1 cellular context compared by ENCODE assay signal in genomic region chr1:14521602-14522001, GRCh38.
TF ChIP-seq lines count a peak whose summit lies in the region.

No MANE protein-coding gene starts in this region.

TF ChIP-seq in SK-N-SH, 30 proteins besides CTCF, POLR2A, EP300 and RAD21 (continued from another document):
- TF ChIP-seq ZBTB33 (IDR thresholded peaks at IDR 0.05; ENCODE audit: borderline replicate concordance, low read depth) (no peak), NFIC (IDR thresholded peaks at IDR 0.05; ENCODE audit: borderline replicate concordance) (no peak), POLR2AphosphoS5 (IDR thresholded peaks at IDR 0.05; ENCODE audit: low read depth, low read length) (no peak), REST (IDR thresholded peaks at IDR 0.05; ENCODE audit: low read depth, low read length) (no peak), IRF3 (IDR thresholded peaks at IDR 0.05; ENCODE audit: low read depth, low read length) (no peak), SMC3 (IDR thresholded peaks at IDR 0.05; ENCODE audit: low read depth, low read length) (no peak), RCOR1 (IDR thresholded peaks at IDR 0.05; ENCODE audit: low read length) (no peak), GATA2 (CRISPR knock-in tag; IDR thresholded peaks at IDR 0.05) (no peak), CHD2 (IDR thresholded peaks at IDR 0.05; ENCODE audit: low read length, partially characterized antibody) (no peak), MXI1 (IDR thresholded peaks at IDR 0.05; ENCODE audit: low read depth, low read length) (no peak), JUND (IDR thresholded peaks at IDR 0.05) (no peak), FOXJ3 (CRISPR knock-in tag; IDR thresholded peaks at IDR 0.05) (no peak), RFX5 (IDR thresholded peaks at IDR 0.05; ENCODE audit: low read length) (no peak), MEF2A (IDR thresholded peaks at IDR 0.05; ENCODE audit: borderline replicate concordance, low read depth) (no peak), GABPA (IDR thresholded peaks at IDR 0.05; ENCODE audit: low read depth) (no peak)
